Comparison of ENCODE assay signal across 16 cellular contexts in genomic region chr3:110667216-110667615, GRCh38.
"Had no signal": no experiment of that assay in that cellular context is flagged by ENCODE, and none has a peak within 500 bp of the region (broad histone marks: within the 10 kb centered on the region; RNA-seq: fewer than 3 reads in every experiment).

No MANE protein-coding gene starts in this region.

- H3K27me3 ChIP-seq: foreskin keratinocyte, neutrophil, right atrium auricular region, sigmoid colon, thyroid gland, uterus had no signal

- ATAC-seq: effector memory CD8-positive, alpha-beta T cell; foreskin keratinocyte; naive thymus-derived CD4-positive, alpha-beta T cell had no signal

- H3K36me3 ChIP-seq: neutrophil, right atrium auricular region, sigmoid colon, thyroid gland, uterus had no signal

- DNase-seq: cortex of kidney; effector memory CD8-positive, alpha-beta T cell; foreskin keratinocyte; left colon; naive thymus-derived CD4-positive, alpha-beta T cell; nephron progenitor cell; posterior cingulate gyrus; sigmoid colon; stimulated activated CD4-positive, alpha-beta T cell treated with anti-CD3 and anti-CD28 coated beads, Interleukin-2, amount 100 ng/mL, for 24 hours; stimulated activated CD4-positive, alpha-beta T cell treated with anti-CD3 and anti-CD28 coated beads, Interleukin-4, amount 100 ng/mL, for 4 hours; stimulated activated naive CD4-positive, alpha-beta T cell; thyroid gland; uterus had no signal

- H3K4me3 ChIP-seq: right atrium auricular region, sigmoid colon, skin epidermis, thyroid gland, uterus had no signal

- H3K27ac ChIP-seq: foreskin keratinocyte, neutrophil, right atrium auricular region, sigmoid colon, skin epidermis, thyroid gland, uterus had no signal

- H3K4me1 ChIP-seq: foreskin keratinocyte, right atrium auricular region, sigmoid colon, thyroid gland, uterus had no signal

- H3K9me3 ChIP-seq: thyroid gland, uterus had no signal
